ENCODE assay signal across 26 cellular contexts in genomic region chr7:36262706-36263484, GRCh38.
DNase-seq lines count a peak whose midpoint lies in the region; ATAC-seq and TF ChIP-seq lines count a peak whose summit lies in the region.
"Had no signal": no experiment of that assay in that cellular context is flagged by ENCODE, and none has a peak within 500 bp of the region (broad histone marks: within the 10 kb centered on the region; RNA-seq: fewer than 3 reads in every experiment).

No MANE protein-coding gene starts in this region.

- peaks cover 3% of the 10 kb centered on the region for H3K36me3 Mint-ChIP-seq in Calu3 (ENCODE audit: insufficient read depth, unreplicated experiment)

- CTCF ChIA-PET in Calu3 (lab: Charles Lee): interaction anchor here (0.7 kb wide), 1 partner anchor 29 kb away, joined by 3 read pairs; no protein-coding TSS in a partner anchor
- CTCF ChIA-PET in OCI-LY7 (lab: Charles Lee; ENCODE audit: unreplicated experiment): interaction anchor here (0.6 kb wide), 1 partner anchor 226 kb away, joined by 3 read pairs; no protein-coding TSS in a partner anchor

- TF ChIP-seq POLR2A in gastroesophageal sphincter (IDR thresholded peaks at IDR 0.05) (no peak), sigmoid colon (IDR thresholded peaks at IDR 0.05) (no peak)

- H3K27me3 ChIP-seq in gastroesophageal sphincter: no peaks in the 10 kb centered on the region
- no peaks in the 10 kb centered on the region for H3K27me3 ChIP-seq in sigmoid colon
- H3K27me3 ChIP-seq: brain microvascular endothelial cell, esophagus muscularis mucosa, pancreas had no signal

- no peaks in the 10 kb centered on the region for H3K27me3 Mint-ChIP-seq in Calu3 (ENCODE audit: unreplicated experiment)
- H3K27me3 Mint-ChIP-seq: activated CD8-positive, alpha-beta T cell treated with anti-CD3 and anti-CD28 coated beads for 36 hours; activated naive CD8-positive, alpha-beta T cell treated with anti-CD3 and anti-CD28 coated beads, Interleukin-2, amount 50 U/mL, for 24 hours; CD4-positive, alpha-beta T cell; effector memory CD8-positive, alpha-beta T cell had no signal

- WGBS in gastroesophageal sphincter (ENCODE audit: low coverage in 1 of 2), 2 donors: 79 to 91% methylated on average over 4 of the region's 7 CpGs
- 80 to 91% methylated on average over 7 of the region's 7 CpGs for WGBS in sigmoid colon, 2 donors

- peaks cover 81% of the 10 kb centered on the region for H3K4me1 Mint-ChIP-seq in Calu3 (ENCODE audit: low read depth, unreplicated experiment)

- no TSS peak for BruUV-seq in Calu3 (replicated peaks; lab: Mats Ljungman, UMichigan)
- no TSS peak for BruUV-seq in OCI-LY7 (replicated peaks; lab: Mats Ljungman, UMichigan)

- no peaks in the 10 kb centered on the region for H3K79me2 ChIP-seq in OCI-LY7 (ENCODE audit: insufficient read depth, low read depth, low read length)

- H3K4me3 ChIP-seq in OCI-LY7 (ENCODE audit: low read depth, low read length, poor library complexity, severe bottlenecking) (no peak overlapping the region), gastroesophageal sphincter (no peak overlapping the region), sigmoid colon (no peak overlapping the region)
- H3K4me3 ChIP-seq: esophagus muscularis mucosa, pancreas had no signal

- H4K20me1 ChIP-seq in OCI-LY7 (ENCODE audit: insufficient read depth, low read length): no peaks in the 10 kb centered on the region

- H3K9me3 Mint-ChIP-seq in Calu3 (ENCODE audit: low read depth, unreplicated experiment): no peaks in the 10 kb centered on the region
- H3K9me3 Mint-ChIP-seq: activated CD8-positive, alpha-beta T cell treated with anti-CD3 and anti-CD28 coated beads for 36 hours; activated naive CD8-positive, alpha-beta T cell treated with anti-CD3 and anti-CD28 coated beads, Interleukin-2, amount 50 U/mL, for 24 hours; CD4-positive, alpha-beta T cell had no signal

- TF ChIP-seq CTCF in Calu3 (IDR thresholded peaks at IDR 0.05; ENCODE audit: unreplicated experiment) (no peak), OCI-LY7 (conservative IDR thresholded peaks at IDR 0.05; ENCODE audit: low read length) (no peak), gastroesophageal sphincter (IDR thresholded peaks at IDR 0.05) (no peak), sigmoid colon (IDR thresholded peaks at IDR 0.05) (no peak)

- peak overlapping the region; percentile 38 for H3K4me3 Mint-ChIP-seq in Calu3 (ENCODE audit: low read depth, unreplicated experiment)
- H3K4me3 Mint-ChIP-seq: activated CD8-positive, alpha-beta T cell treated with anti-CD3 and anti-CD28 coated beads for 36 hours; activated naive CD8-positive, alpha-beta T cell treated with anti-CD3 and anti-CD28 coated beads, Interleukin-2, amount 50 U/mL, for 24 hours; CD4-positive, alpha-beta T cell; effector memory CD8-positive, alpha-beta T cell had no signal

- DNase-seq in Calu3: no peak
- DNase-seq in OCI-LY7 (ENCODE audit: low spot score): no peak
- no peak for DNase-seq in sigmoid colon
- no peak for DNase-seq in NCI-H446 (lab: John Stamatoyannopoulos, UW)
- DNase-seq in KBM-7: no peak
- DNase-seq in mesenteric fat pad (ENCODE audit: low spot score): no peak
- DNase-seq: activated CD4-positive, CD25-positive, alpha-beta regulatory T cell; activated CD8-positive, alpha-beta T cell treated with anti-CD3 and anti-CD28 coated beads for 36 hours; activated gamma-delta T cell; activated naive CD8-positive, alpha-beta T cell treated with anti-CD3 and anti-CD28 coated beads, Interleukin-2, amount 50 U/mL, for 24 hours; activated T-cell treated with anti-CD3 and anti-CD28 coated beads for 4 hours; brain microvascular endothelial cell; CD4-positive, alpha-beta T cell; DMS 273 treated with DMSO at 0.1 percent for 48 hours; effector memory CD8-positive, alpha-beta T cell; kidney; naive B cell; NCI-H1092; NCI-H2029 treated with DMSO at 0.1 percent for 48 hours; NCI-H226; T1000 had no signal

- POLR2A ChIA-PET in OCI-LY7 (lab: Charles Lee): interaction anchor here (0.5 to 3.0 kb wide), 6 partner anchors 11 to 314 kb away, joined by 3 to 12 read pairs (median 4); no protein-coding TSS in a partner anchor

- TF ChIP-seq EP300 in gastroesophageal sphincter (IDR thresholded peaks at IDR 0.05) (no peak), sigmoid colon (IDR thresholded peaks at IDR 0.05) (no peak)

- H3K9me2 ChIP-seq in OCI-LY7 (ENCODE audit: insufficient read depth, low read length): no peaks in the 10 kb centered on the region

- intact Hi-C loops in Calu3 (cut with micrococcal nuclease; ENCODE audit: unreplicated experiment) (no loop called here), OCI-LY7 (cut with micrococcal nuclease; ENCODE audit: unreplicated experiment) (no loop called here), sigmoid colon (cut with DNase I) (loop anchor here (5.0 kb wide), 1 partner anchor 106 kb away; no protein-coding TSS in a partner anchor)

- no peak overlapping the region for H3K27ac ChIP-seq in OCI-LY7 (ENCODE audit: low read depth, low read length, poor library complexity, severe bottlenecking)
- peak overlapping the region in 3 of 4 donors; percentile 13 to 72 (median 46) for H3K27ac ChIP-seq in gastroesophageal sphincter
- H3K27ac ChIP-seq in sigmoid colon: peak overlapping the region; percentile 58 to 86 (median 74)
- H3K27ac ChIP-seq: brain microvascular endothelial cell had no signal

- ATAC-seq in gastroesophageal sphincter: no peak
- ATAC-seq in HG03135 (IDR thresholded peaks at IDR 0.05; ENCODE audit: unreplicated experiment): no peak
- ATAC-seq: activated CD8-positive, alpha-beta T cell treated with anti-CD3 and anti-CD28 coated beads for 36 hours; activated naive CD8-positive, alpha-beta T cell treated with anti-CD3 and anti-CD28 coated beads, Interleukin-2, amount 50 U/mL, for 24 hours; effector memory CD8-positive, alpha-beta T cell; pancreas; sciatic nerve had no signal

- peaks cover 33% of the 10 kb centered on the region for H3K4me1 ChIP-seq in OCI-LY7 (ENCODE audit: insufficient read depth, low read length, poor library complexity, severe bottlenecking)
- peaks cover 12 to 76% (median 28%) of the 10 kb centered on the region in 3 donors for H3K4me1 ChIP-seq in gastroesophageal sphincter
- peaks cover 0 to 88% (median 79%) of the 10 kb centered on the region in 4 donors for H3K4me1 ChIP-seq in sigmoid colon

- peak overlapping the region; percentile 64 for H3K27ac Mint-ChIP-seq in Calu3 (ENCODE audit: unreplicated experiment)
- H3K27ac Mint-ChIP-seq: activated CD8-positive, alpha-beta T cell treated with anti-CD3 and anti-CD28 coated beads for 36 hours; activated naive CD8-positive, alpha-beta T cell treated with anti-CD3 and anti-CD28 coated beads, Interleukin-2, amount 50 U/mL, for 24 hours; CD4-positive, alpha-beta T cell; effector memory CD8-positive, alpha-beta T cell; naive B cell had no signal

- H3K36me3 ChIP-seq in OCI-LY7 (ENCODE audit: insufficient read depth, low read length) (no peaks in the 10 kb centered on the region), gastroesophageal sphincter (no peaks in the 10 kb centered on the region), sigmoid colon (no peaks in the 10 kb centered on the region)
- H3K36me3 ChIP-seq: brain microvascular endothelial cell, esophagus muscularis mucosa, pancreas had no signal

- H3K9me3 ChIP-seq in OCI-LY7 (ENCODE audit: low read length) (no peaks in the 10 kb centered on the region), gastroesophageal sphincter (no peaks in the 10 kb centered on the region), sigmoid colon (no peaks in the 10 kb centered on the region)
- H3K9me3 ChIP-seq: esophagus muscularis mucosa, pancreas had no signal

- H3K4me2 ChIP-seq in OCI-LY7 (ENCODE audit: low read length): peak overlapping the region; percentile 51

- H2AFZ ChIP-seq in OCI-LY7 (ENCODE audit: low read length): no peak overlapping the region

- in situ Hi-C loops in KBM-7 (cut with MboI; ENCODE audit: low pct_unique_long_range_greater_than_20kb, low sequenced_read_pairs): no loop called here
